In genomic region chr16:67834242-67834614, GRCh38 we compare ENCODE assay signal across 8 cellular contexts. TPM values are rescaled to one million over a fixed set of nuclear protein-coding genes. Genes with fewer than 3 reads are reported as not detected.
DNase-seq lines count a peak whose midpoint lies in the region; ATAC-seq and TF ChIP-seq lines count a peak whose summit lies in the region.

No MANE protein-coding gene starts in this region.

- H3K36me3 ChIP-seq in heart right ventricle (peaks cover 0 to 32% (median 12%) of the 10 kb centered on the region in 9 donors), muscle layer of colon (ENCODE audit: insufficient read depth, low read length) (peaks cover 33% of the 10 kb centered on the region), vagina (peaks cover 0 to 31% of the 10 kb centered on the region in 2 donors)

- H3K4me3 ChIP-seq in heart right ventricle: peak overlapping the region; percentile 52 to 84 (median 79)
- peak overlapping the region in 1 of 2 donors; percentile 92 for H3K4me3 ChIP-seq in muscle layer of colon (ENCODE audit: low read depth in 1 of 2, low read length in 2 of 2)
- peak overlapping the region; percentile 64 to 70 for H3K4me3 ChIP-seq in vagina

- H3K9ac ChIP-seq in muscle layer of colon (ENCODE audit: low read length): peak overlapping the region; percentile 95

- H3K27me3 ChIP-seq in heart right ventricle (no peaks in the 10 kb centered on the region), muscle layer of colon (ENCODE audit: control insufficient read depth in 1 of 2, insufficient read depth in 2 of 2, low read length in 2 of 2) (no peaks in the 10 kb centered on the region), vagina (no peaks in the 10 kb centered on the region)

- no peak for ATAC-seq in heart right ventricle
- ATAC-seq in Right ventricle myocardium superior (ENCODE audit: poor library complexity): no peak
- ATAC-seq in HG03039 (IDR thresholded peaks at IDR 0.05; ENCODE audit: unreplicated experiment): no peak

- TF ChIP-seq CTCF in heart right ventricle (IDR thresholded peaks at IDR 0.05): no peak
- TF ChIP-seq CTCF in vagina (IDR thresholded peaks at IDR 0.05): no peak

- no peaks in the 10 kb centered on the region for H3K9me3 ChIP-seq in heart right ventricle
- H3K9me3 ChIP-seq in muscle layer of colon (ENCODE audit: low read length): no peaks in the 10 kb centered on the region
- no peaks in the 10 kb centered on the region for H3K9me3 ChIP-seq in vagina

- DNase-seq in heart right ventricle (no peak), Right ventricle myocardium superior (no peak), caudate nucleus (lab: John Stamatoyannopoulos, UW) (no peak), vagina (ENCODE audit: extremely low spot score in 2 of 2) (no peak), NCI-H446 (lab: John Stamatoyannopoulos, UW) (no peak), MV-4-11 (lab: John Stamatoyannopoulos, UW) (no peak)

- intact Hi-C loops in heart right ventricle (cut with DNase I) (loop anchor here in 2 of 10 donors (5.0 kb wide), 2 partner anchors 83 to 93 kb away; no protein-coding TSS in a partner anchor), Right ventricle myocardium superior (cut with DNase I) (no loop called here), vagina (cut with DNase I) (no loop called here)

- H3K27ac ChIP-seq in heart right ventricle (peak overlapping the region in 9 of 10 donors; percentile 36 to 88 (median 70)), caudate nucleus (ENCODE audit: low read depth, low read length) (peak overlapping the region; percentile 81), muscle layer of colon (ENCODE audit: low read depth, low read length) (no peak overlapping the region), vagina (peak overlapping the region; percentile 24)

- 72 to 83% methylated on average over 10 of the region's 10 CpGs for WGBS in heart right ventricle, 2 donors

- H3K4me1 ChIP-seq in heart right ventricle (peaks cover 3 to 26% (median 14%) of the 10 kb centered on the region in 9 donors), muscle layer of colon (ENCODE audit: insufficient read depth, low read length) (peaks cover 19% of the 10 kb centered on the region), vagina (peaks cover 20% of the 10 kb centered on the region)

- no peak for TF ChIP-seq POLR2A in vagina (IDR thresholded peaks at IDR 0.05)

RNA-seq across cellular contexts. Expression of gene THAP11, which starts 7.9 kb away (rescaled TPM):
- total RNA-seq in heart right ventricle (10 to 100 TPM; 20.6 to 41.3 (median 26.9) TPM), Right ventricle myocardium superior (31.1 TPM), vagina (50.6 TPM)
- polyA plus RNA-seq in heart right ventricle: 10 to 100 TPM in 1 of 2 donors, 1 to 10 TPM in 1; 6.0 to 23.5 TPM

RNA-seq across cellular contexts. Expression of gene NUTF2, which starts 12.5 kb away (rescaled TPM):
- total RNA-seq in heart right ventricle: 100 to 1,000 TPM in 1 of 10 donors, 10 to 100 TPM in 9; 73.9 to 105 (median 80.5) TPM
- polyA plus RNA-seq in heart right ventricle: 100 to 1,000 TPM; 186 to 214 TPM
- total RNA-seq in Right ventricle myocardium superior: 76.7 TPM
- 131 TPM for total RNA-seq in vagina

RNA-seq across cellular contexts. Expression of gene CENPT, which starts 13.3 kb away (rescaled TPM):
- total RNA-seq in heart right ventricle (10 to 100 TPM; 16.1 to 27.1 (median 19.1) TPM), Right ventricle myocardium superior (20.6 TPM), vagina (57.7 TPM)
- polyA plus RNA-seq in heart right ventricle: 10 to 100 TPM; 31.1 to 63.3 TPM

RNA-seq across cellular contexts. Expression of gene TSNAXIP1, which starts 27.5 kb away (rescaled TPM):
- 1 to 10 TPM in 1 of 10 donors, under 1 TPM in 9; 0.15 to 1.1 (median 0.48) TPM for total RNA-seq in heart right ventricle
- 1 to 10 TPM in 1 of 2 donors, under 1 TPM in 1; 0.74 to 1.2 TPM for polyA plus RNA-seq in heart right ventricle
- total RNA-seq in Right ventricle myocardium superior: 0.32 TPM
- not detected for total RNA-seq in vagina

RNA-seq across cellular contexts. Expression of gene RANBP10, which starts 27.9 kb away (rescaled TPM):
- total RNA-seq in heart right ventricle (10 to 100 TPM; 11.1 to 21.6 (median 15.6) TPM), Right ventricle myocardium superior (10.9 TPM), vagina (17.9 TPM)
- 1 to 10 TPM; 6.4 to 8.9 TPM for polyA plus RNA-seq in heart right ventricle
